ENCODE assay signal across 12 cellular contexts in genomic region chr3:138049157-138049919, GRCh38. TPM values are rescaled to one million over a fixed set of nuclear protein-coding genes. Genes with fewer than 3 reads are reported as not detected.
DNase-seq lines count a peak whose midpoint lies in the region; ATAC-seq and TF ChIP-seq lines count a peak whose summit lies in the region.
"Had no signal": no experiment of that assay in that cellular context is flagged by ENCODE, and none has a peak within 500 bp of the region (broad histone marks: within the 10 kb centered on the region; RNA-seq: fewer than 3 reads in every experiment).

No MANE protein-coding gene starts in this region.

- TF ChIP-seq CTCF in GM12873 (IDR thresholded peaks at IDR 0.05; ENCODE audit: insufficient read depth, low read depth, low read length, missing control alignments) (peak; percentile 31), WERI-Rb-1 (IDR thresholded peaks at IDR 0.05; ENCODE audit: low read depth, low read length) (peak; percentile 44), foreskin keratinocyte (conservative IDR thresholded peaks at IDR 0.05) (peak; percentile 17), testis (IDR thresholded peaks at IDR 0.05) (no peak)

- no peak overlapping the region for H3K4me3 ChIP-seq in WERI-Rb-1 (ENCODE audit: low read depth, low read length)
- no peak overlapping the region for H3K4me3 ChIP-seq in testis

- H3K27me3 ChIP-seq in WERI-Rb-1 (ENCODE audit: insufficient read depth, low read depth, severe bottlenecking) (no peaks in the 10 kb centered on the region), foreskin keratinocyte (no peaks in the 10 kb centered on the region), testis (no peaks in the 10 kb centered on the region)

- peaks cover 29% of the 10 kb centered on the region for H3K36me3 ChIP-seq in WERI-Rb-1
- H3K36me3 ChIP-seq in testis (ENCODE audit: low read depth, missing control alignments), result no peaks in the 10 kb centered on the region

- intact Hi-C loops in testis (cut with DNase I; ENCODE audit: low total_unique reads), result no loop called here

- H3K4me1 ChIP-seq in foreskin keratinocyte (no peaks in the 10 kb centered on the region), testis (no peaks in the 10 kb centered on the region)

- DNase-seq in AG08395 (ENCODE audit: low spot score), result peak; percentile 28
- no peak for DNase-seq in WERI-Rb-1
- DNase-seq in foreskin keratinocyte, result peak in 1 of 2 donors; percentile 29
- DNase-seq in DMS153 (lab: John Stamatoyannopoulos, UW), result no peak
- DNase-seq in middle frontal gyrus (ENCODE audit: extremely low spot score, low spot score), result no peak
- no peak for DNase-seq in testis
- DNase-seq: aorta; CD4-positive, CD25-positive, alpha-beta regulatory T cell; NCI-H446 treated with DMSO at 0.1 percent for 48 hours had no signal

- peak; percentile 8 for ATAC-seq in foreskin keratinocyte
- ATAC-seq in GM18870 (IDR thresholded peaks at IDR 0.05; ENCODE audit: unreplicated experiment), result no peak

- TF ChIP-seq POLR2A in testis (IDR thresholded peaks at IDR 0.05), result no peak

- H3K27ac ChIP-seq in WERI-Rb-1 (no peak overlapping the region), foreskin keratinocyte (no peak overlapping the region), testis (no peak overlapping the region)
- H3K27ac ChIP-seq: VCaP had no signal

- no peaks in the 10 kb centered on the region for H3K9me3 ChIP-seq in WERI-Rb-1 (ENCODE audit: severe bottlenecking)
- H3K9me3 ChIP-seq in testis, result no peaks in the 10 kb centered on the region

- 94 to 96% methylated on average over 7 to 9 of the region's 9 CpGs for WGBS in testis, 2 donors

RNA-seq across cellular contexts. Expression of gene CLDN18, which starts 39.4 kb away (rescaled TPM):
- total RNA-seq in foreskin keratinocyte (not detected in 2 replicates), testis (1 to 10 TPM; 1.7 to 3.1 TPM)
- polyA plus RNA-seq in foreskin keratinocyte (not detected in 2 replicates), testis (ENCODE audit: insufficient read depth, low read depth, low replicate concordance) (2.6 TPM)
- total RNA-seq: aorta; CD4-positive, CD25-positive, alpha-beta regulatory T cell had no signal
- polyA plus RNA-seq: CD4-positive, CD25-positive, alpha-beta regulatory T cell had no signal

Comparison
In these comparisons a context has a peak if more than half of its experiments do, and no peak if none do; other contexts are left out.
1. CTCF ChIP-seq: peak in GM12873 (single experiment), WERI-Rb-1 (single experiment) and foreskin keratinocyte (single experiment); none in testis (0 of 3).